27 cellular contexts compared by ENCODE assay signal in the genomic region with DNA sequence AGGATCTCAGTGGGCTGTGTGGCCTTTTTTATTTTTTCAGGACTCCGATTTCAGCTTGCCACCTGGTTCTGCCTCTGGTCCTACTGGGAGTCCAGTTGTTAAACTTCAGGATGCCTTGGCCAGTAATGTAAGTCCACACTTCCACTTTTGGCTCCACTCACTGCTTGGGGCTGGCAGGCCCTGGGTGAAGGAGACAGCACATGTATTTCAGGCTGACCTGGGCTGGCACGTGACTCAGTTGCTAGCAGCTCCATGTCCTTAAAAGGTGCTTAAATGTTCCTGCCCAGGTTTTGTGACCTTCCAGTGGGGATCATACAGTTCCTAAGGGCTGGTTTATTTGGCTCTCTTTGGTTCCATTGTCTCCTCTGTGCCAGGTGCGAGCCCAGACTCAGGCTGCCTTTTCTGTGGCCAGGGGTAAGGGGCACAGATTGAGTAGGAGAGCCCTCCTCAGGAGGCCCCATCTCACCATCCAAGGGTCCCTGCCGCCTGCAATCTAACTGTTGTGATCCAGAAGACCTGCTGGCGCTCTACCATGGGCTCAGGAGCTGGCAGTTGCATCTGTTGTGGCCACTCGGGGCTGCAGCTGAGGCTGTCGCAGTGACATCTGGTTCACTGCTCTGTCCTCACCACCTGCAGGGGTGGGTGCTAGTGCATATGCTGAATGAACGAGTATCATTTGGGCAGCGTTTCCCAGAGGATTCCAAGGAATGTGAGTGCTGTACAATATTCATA. TPM values are rescaled to one million over a fixed set of nuclear protein-coding genes. Genes with fewer than 3 reads are reported as not detected.
DNase-seq lines count a peak whose midpoint lies in the region; ATAC-seq and TF ChIP-seq lines count a peak whose summit lies in the region.
"Had no signal": no experiment of that assay in that cellular context is flagged by ENCODE, and none has a peak within 500 bp of the region (broad histone marks: within the 10 kb centered on the region; RNA-seq: fewer than 3 reads in every experiment).

No MANE protein-coding gene starts in this region.

- ATAC-seq in left cardiac atrium = peak; percentile 66 to 86
- peak; percentile 85 to 92 (median 88) for ATAC-seq in psoas muscle
- ATAC-seq in effector memory CD8-positive, alpha-beta T cell (replicated peaks) = no peak
- no peak for ATAC-seq in GM18858 (IDR thresholded peaks at IDR 0.05; ENCODE audit: unreplicated experiment)
- ATAC-seq: left lobe of liver, pancreas had no signal

- POLR2A ChIA-PET in RWPE1 (lab: Yijun Ruan, JAX; ENCODE audit: low non-redundant PET) = interaction anchor here (0.6 kb wide), 1 partner anchor 15 kb away, joined by 3 read pairs; no protein-coding TSS in a partner anchor

- H3K4me3 Mint-ChIP-seq in chondrocyte (ENCODE audit: unreplicated experiment) = no peak overlapping the region
- no peak overlapping the region for H3K4me3 Mint-ChIP-seq in effector memory CD8-positive, alpha-beta T cell
- H3K4me3 Mint-ChIP-seq: activated B cell treated with CpG ODN at 0.5 μM for 24 hours; activated CD4-positive, alpha-beta memory T cell treated with anti-CD3 and anti-CD28 coated beads, Interleukin-2, amount 10 ng/mL, durations not matched to agents 7 days and 5 days; CD14-positive monocyte; nephron; type B pancreatic cell had no signal

- peak overlapping the region; percentile 27 for H3K27ac Mint-ChIP-seq in chondrocyte (ENCODE audit: unreplicated experiment)
- H3K27ac Mint-ChIP-seq in effector memory CD8-positive, alpha-beta T cell = peak overlapping the region in 1 of 2 donors; percentile 10
- H3K27ac Mint-ChIP-seq: activated B cell treated with CpG ODN at 0.5 μM for 24 hours; activated CD4-positive, alpha-beta memory T cell treated with anti-CD3 and anti-CD28 coated beads, Interleukin-2, amount 10 ng/mL, durations not matched to agents 7 days and 5 days; nephron; type B pancreatic cell had no signal

- WGBS in psoas muscle, 3 donors = 28 to 48% (median 36%) methylated on average over 9 of the region's 9 CpGs

- DNase-seq in RWPE1 (ENCODE audit: low spot score) = no peak
- peak; percentile 38 for DNase-seq in chondrocyte (ENCODE audit: low spot score)
- DNase-seq in left cardiac atrium = peak; percentile 68
- peak; percentile 56 to 91 for DNase-seq in psoas muscle
- DNase-seq in effector memory CD8-positive, alpha-beta T cell = no peak
- no peak for DNase-seq in NCI-H2196 treated with DMSO at 0.1 percent for 48 hours (lab: John Stamatoyannopoulos, UW; ENCODE audit: unreplicated experiment)
- no peak for DNase-seq in stimulated activated CD4-positive, alpha-beta T cell treated with anti-CD3 and anti-CD28 coated beads, Interleukin-2, amount 100 ng/mL, for 48 hours
- DNase-seq: activated B cell treated with CpG ODN at 0.5 μM for 24 hours; activated CD4-positive, alpha-beta memory T cell treated with anti-CD3 and anti-CD28 coated beads, Interleukin-2, amount 10 ng/mL, durations not matched to agents 7 days and 5 days; activated naive CD4-positive, alpha-beta T cell treated with Interleukin-2 at 50 U/mL for 16 hours; dermis blood vessel endothelial cell; head of caudate nucleus; midbrain; NCI-H1092; NCI-H1930; NCI-H446; NCI-H82; stimulated activated CD8-positive, alpha-beta memory T cell treated with anti-CD3 and anti-CD28 coated beads, Interleukin-4, amount 100 ng/mL, for 48 hours; T-helper 9 cell had no signal

- H3K4me1 Mint-ChIP-seq in chondrocyte (ENCODE audit: low read depth) = no peaks in the 10 kb centered on the region
- peaks cover 5 to 6% of the 10 kb centered on the region in 2 donors for H3K4me1 Mint-ChIP-seq in effector memory CD8-positive, alpha-beta T cell (ENCODE audit: low read depth in 2 of 2)
- H3K4me1 Mint-ChIP-seq: activated B cell treated with CpG ODN at 0.5 μM for 24 hours; activated CD4-positive, alpha-beta memory T cell treated with anti-CD3 and anti-CD28 coated beads, Interleukin-2, amount 10 ng/mL, durations not matched to agents 7 days and 5 days; CD14-positive monocyte; nephron had no signal

- TF ChIP-seq CTCF in RWPE1 (conservative IDR thresholded peaks at IDR 0.05; ENCODE audit: low read depth) (no peak), chondrocyte (IDR thresholded peaks at IDR 0.05) (no peak), psoas muscle (IDR thresholded peaks at IDR 0.05) (no peak)

- no peaks in the 10 kb centered on the region for H3K27me3 Mint-ChIP-seq in chondrocyte (ENCODE audit: low read depth)
- no peaks in the 10 kb centered on the region for H3K27me3 Mint-ChIP-seq in effector memory CD8-positive, alpha-beta T cell
- H3K27me3 Mint-ChIP-seq: activated B cell treated with CpG ODN at 0.5 μM for 24 hours; activated CD4-positive, alpha-beta memory T cell treated with anti-CD3 and anti-CD28 coated beads, Interleukin-2, amount 10 ng/mL, durations not matched to agents 7 days and 5 days; type B pancreatic cell had no signal

- H3K36me3 Mint-ChIP-seq in chondrocyte (ENCODE audit: low read depth) = peaks cover 46% of the 10 kb centered on the region
- H3K36me3 Mint-ChIP-seq in effector memory CD8-positive, alpha-beta T cell (ENCODE audit: insufficient read depth) = peaks cover 91% of the 10 kb centered on the region

- H3K36me3 ChIP-seq in psoas muscle (ENCODE audit: insufficient read depth in 1 of 2, low read depth in 1 of 2) = peaks cover 21 to 100% of the 10 kb centered on the region in 2 donors

- H3K27ac ChIP-seq in RWPE1 (peak overlapping the region; percentile 7; the same call in 1 of the 2 replicates), psoas muscle (peak overlapping the region; percentile 81)
- H3K27ac ChIP-seq: cardiac muscle cell, HL-60, pancreas had no signal

- intact Hi-C loops in left cardiac atrium (cut with DNase I) = loop anchor here in 1 of 2 donors (10.0 kb wide), 1 partner anchor 119 kb away; no protein-coding TSS in a partner anchor
- intact Hi-C loops in psoas muscle (cut with DNase I) = no loop called here

- no peaks in the 10 kb centered on the region for H3K27me3 ChIP-seq in psoas muscle (ENCODE audit: insufficient read depth in 3 of 3, low read length in 2 of 3)
- H3K27me3 ChIP-seq: cardiac muscle cell, pancreas had no signal

- H3K4me1 ChIP-seq in psoas muscle = peaks cover 12% of the 10 kb centered on the region
- H3K4me1 ChIP-seq: pancreas had no signal

- H3K4me3 ChIP-seq in psoas muscle = no peak overlapping the region
- H3K4me3 ChIP-seq: cardiac muscle cell, pancreas had no signal

- CTCF ChIA-PET in RWPE1 (lab: Yijun Ruan, JAX) = interaction anchor here (0.6 kb wide), 2 partner anchors 303 to 826 kb away, joined by 3 to 4 read pairs; no protein-coding TSS in a partner anchor

- H3K9me3 ChIP-seq in psoas muscle = no peaks in the 10 kb centered on the region
- H3K9me3 ChIP-seq: pancreas had no signal

- no peaks in the 10 kb centered on the region for H3K9me3 Mint-ChIP-seq in chondrocyte (ENCODE audit: low read depth)
- H3K9me3 Mint-ChIP-seq in effector memory CD8-positive, alpha-beta T cell = no peaks in the 10 kb centered on the region
- H3K9me3 Mint-ChIP-seq: activated B cell treated with CpG ODN at 0.5 μM for 24 hours; activated CD4-positive, alpha-beta memory T cell treated with anti-CD3 and anti-CD28 coated beads, Interleukin-2, amount 10 ng/mL, durations not matched to agents 7 days and 5 days; nephron; type B pancreatic cell had no signal

RNA-seq across cellular contexts. Expression of a gene that starts 19.2 kb away (rescaled TPM):
- 46.7 to 48.0 TPM (median 46.8 TPM) in 3 replicates for total RNA-seq in chondrocyte
- total RNA-seq in left cardiac atrium = 10 to 100 TPM; 19.1 to 20.7 TPM
- total RNA-seq in psoas muscle = 10 to 100 TPM; 10.9 to 30.8 (median 14.2) TPM
- polyA plus RNA-seq in psoas muscle = 10 to 100 TPM; 11.2 to 23.0 (median 20.8) TPM

RNA-seq across cellular contexts. Expression of a gene that starts 47.6 kb away (rescaled TPM):
- total RNA-seq in chondrocyte (17.9 to 27.7 TPM (median 18.3 TPM) in 3 replicates), left cardiac atrium (10 to 100 TPM; 23.3 to 23.7 TPM), psoas muscle (10 to 100 TPM; 16.8 to 40.0 (median 21.8) TPM)
- polyA plus RNA-seq in psoas muscle = 10 to 100 TPM; 37.8 to 75.6 (median 47.4) TPM

Comparison
In these comparisons a context has a peak if more than half of its experiments do, and no peak if none do; other contexts are left out.
1. DNase-seq: peak in chondrocyte (single experiment), left cardiac atrium (single experiment) and psoas muscle (2 of 2); none in RWPE1 (single experiment), effector memory CD8-positive, alpha-beta T cell (0 of 3), NCI-H2196 treated with DMSO at 0.1 percent for 48 hours (single experiment) and stimulated activated CD4-positive, alpha-beta T cell treated with anti-CD3 and anti-CD28 coated beads, Interleukin-2, amount 100 ng/mL, for 48 hours (0 of 2).
2. ATAC-seq: peak in left cardiac atrium (2 of 2) and psoas muscle (4 of 4); none in effector memory CD8-positive, alpha-beta T cell (single experiment) and GM18858 (single experiment).